In the genomic region with DNA sequence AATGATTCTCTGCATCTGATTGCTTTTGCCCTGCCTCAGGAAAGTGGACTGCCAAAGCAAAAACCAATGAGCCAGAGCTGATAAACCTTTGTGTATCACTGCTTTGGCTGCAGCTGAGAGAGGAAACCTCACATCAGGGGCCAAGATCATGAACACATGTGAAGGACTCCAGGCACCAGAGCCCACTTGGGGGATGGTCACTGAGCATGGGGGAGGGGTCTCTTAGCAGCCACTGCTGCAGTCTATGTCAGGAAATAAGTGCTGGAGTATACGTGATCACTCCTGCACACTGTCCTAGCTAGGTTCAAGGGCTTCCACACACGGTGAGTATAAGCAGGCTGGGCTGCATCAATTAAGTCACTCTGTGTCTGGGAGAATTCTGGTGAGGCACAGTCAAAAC, we compare ENCODE assay signal across 16 cellular contexts.
DNase-seq lines count a peak whose midpoint lies in the region; TF ChIP-seq lines count a peak whose summit lies in the region.
"Had no signal": no experiment of that assay in that cellular context is flagged by ENCODE, and none has a peak within 500 bp of the region (broad histone marks: within the 10 kb centered on the region; RNA-seq: fewer than 3 reads in every experiment).

No MANE protein-coding gene starts in this region.

- DNase-seq in NCI-H345 (lab: John Stamatoyannopoulos, UW) = peak; percentile 20
- DNase-seq in NCI-H345 treated with DMSO at 0.1 percent for 48 hours (lab: John Stamatoyannopoulos, UW; ENCODE audit: unreplicated experiment) = no peak
- peak in 1 of 2 donors; percentile 63 for DNase-seq in cardiac muscle cell (ENCODE audit: low read depth in 1 of 2, low spot score in 1 of 2)
- no peak for DNase-seq in cardiac septum (ENCODE audit: low spot score)
- peak; percentile 21 for DNase-seq in left kidney (ENCODE audit: low read depth, low spot score)
- no peak for DNase-seq in stimulated activated CD4-positive, alpha-beta T cell treated with anti-CD3 and anti-CD28 coated beads, Interleukin-4, amount 100 ng/mL, for 1 hour
- DNase-seq in NCI-H1048 (lab: John Stamatoyannopoulos, UW) = no peak
- DNase-seq: 8988T; AML-193; Caco-2; CD8-positive, alpha-beta memory T cell; DND-41; GDM1; HCEC 1CT; HFFc6 had no signal

- H3K27ac ChIP-seq in cardiac muscle cell = peak overlapping the region; percentile 74
- H3K27ac ChIP-seq: BLaER1 had no signal

- H3K9me3 ChIP-seq in cardiac muscle cell (ENCODE audit: low read depth) = no peaks in the 10 kb centered on the region
- H3K9me3 ChIP-seq: BLaER1, Caco-2 had no signal

- no peak overlapping the region for H3K4me3 ChIP-seq in cardiac muscle cell
- H3K4me3 ChIP-seq: BLaER1 had no signal

- peaks cover 48% of the 10 kb centered on the region for H3K4me1 ChIP-seq in cardiac muscle cell (ENCODE audit: low read depth)
- H3K4me1 ChIP-seq: BLaER1, Caco-2 had no signal

- intact Hi-C loops in cardiac septum (cut with DNase I) = no loop called here

- no peak for TF ChIP-seq CTCF in cardiac muscle cell (IDR thresholded peaks at IDR 0.05; ENCODE audit: low read depth, low read length)

- H3K36me3 ChIP-seq in cardiac muscle cell = no peaks in the 10 kb centered on the region
- H3K36me3 ChIP-seq: BLaER1 had no signal

- no peaks in the 10 kb centered on the region for H3K27me3 ChIP-seq in cardiac muscle cell
- H3K27me3 ChIP-seq: BLaER1 had no signal

Comparison
In these comparisons a context has a peak if more than half of its experiments do, and no peak if none do; other contexts are left out.
1. DNase-seq: peak in NCI-H345 (single experiment) and left kidney (single experiment); none in NCI-H345 treated with DMSO at 0.1 percent for 48 hours (single experiment), cardiac septum (single experiment), stimulated activated CD4-positive, alpha-beta T cell treated with anti-CD3 and anti-CD28 coated beads, Interleukin-4, amount 100 ng/mL, for 1 hour (single experiment) and NCI-H1048 (single experiment).